In genomic region chr14:23307687-23308644, GRCh38 we compare ENCODE assay signal across 9 cellular contexts. TPM values are rescaled to one million over a fixed set of nuclear protein-coding genes. Genes with fewer than 3 reads are reported as not detected.
DNase-seq lines count a peak whose midpoint lies in the region; ATAC-seq and TF ChIP-seq lines count a peak whose summit lies in the region.
"Had no signal": no experiment of that assay in that cellular context is flagged by ENCODE, and none has a peak within 500 bp of the region (broad histone marks: within the 10 kb centered on the region; RNA-seq: fewer than 3 reads in every experiment).

No MANE protein-coding gene starts in this region.

- peak overlapping the region; percentile 80 for H3K4me3 Mint-ChIP-seq in activated naive CD8-positive, alpha-beta T cell treated with anti-CD3 and anti-CD28 coated beads, Interleukin-2, amount 10 ng/mL, durations not matched to agents 7 days and 5 days
- H3K4me3 Mint-ChIP-seq in activated naive CD8-positive, alpha-beta T cell treated with anti-CD3 and anti-CD28 coated beads, Interleukin-2, amount 50 U/mL, for 24 hours, result no peak overlapping the region
- H3K4me3 Mint-ChIP-seq in type B pancreatic cell, result peak overlapping the region; percentile 97

- H3K4me3 ChIP-seq in iPS-18a (ENCODE audit: low read length), result peak overlapping the region; percentile 79

- no peak for ATAC-seq in activated naive CD8-positive, alpha-beta T cell treated with anti-CD3 and anti-CD28 coated beads, Interleukin-2, amount 10 ng/mL, durations not matched to agents 7 days and 5 days (ENCODE audit: low read depth)
- ATAC-seq in activated naive CD8-positive, alpha-beta T cell treated with anti-CD3 and anti-CD28 coated beads, Interleukin-2, amount 50 U/mL, for 24 hours, result no peak

- H3K9me3 Mint-ChIP-seq in activated naive CD8-positive, alpha-beta T cell treated with anti-CD3 and anti-CD28 coated beads, Interleukin-2, amount 10 ng/mL, durations not matched to agents 7 days and 5 days, result no peaks in the 10 kb centered on the region
- no peaks in the 10 kb centered on the region for H3K9me3 Mint-ChIP-seq in activated naive CD8-positive, alpha-beta T cell treated with anti-CD3 and anti-CD28 coated beads, Interleukin-2, amount 50 U/mL, for 24 hours
- no peaks in the 10 kb centered on the region for H3K9me3 Mint-ChIP-seq in type B pancreatic cell

- no peak overlapping the region for H3K9ac ChIP-seq in iPS-18a (ENCODE audit: low read length)

- peaks cover 14% of the 10 kb centered on the region for H3K27me3 Mint-ChIP-seq in activated naive CD8-positive, alpha-beta T cell treated with anti-CD3 and anti-CD28 coated beads, Interleukin-2, amount 10 ng/mL, durations not matched to agents 7 days and 5 days
- peaks cover 23% of the 10 kb centered on the region for H3K27me3 Mint-ChIP-seq in activated naive CD8-positive, alpha-beta T cell treated with anti-CD3 and anti-CD28 coated beads, Interleukin-2, amount 50 U/mL, for 24 hours
- H3K27me3 Mint-ChIP-seq in type B pancreatic cell, result no peaks in the 10 kb centered on the region

- H3K27ac ChIP-seq in iPS-18a (ENCODE audit: low read length), result no peak overlapping the region

- H3K36me3 Mint-ChIP-seq in activated naive CD8-positive, alpha-beta T cell treated with anti-CD3 and anti-CD28 coated beads, Interleukin-2, amount 10 ng/mL, durations not matched to agents 7 days and 5 days, result peaks cover 2% of the 10 kb centered on the region
- no peaks in the 10 kb centered on the region for H3K36me3 Mint-ChIP-seq in activated naive CD8-positive, alpha-beta T cell treated with anti-CD3 and anti-CD28 coated beads, Interleukin-2, amount 50 U/mL, for 24 hours (ENCODE audit: low read depth)
- H3K36me3 Mint-ChIP-seq in type B pancreatic cell, result peaks cover 10% of the 10 kb centered on the region

- peaks cover 15% of the 10 kb centered on the region for H3K27me3 ChIP-seq in iPS-18a (ENCODE audit: control insufficient read depth, insufficient read depth, low read length)

- peak overlapping the region; percentile 7 for H3K27ac Mint-ChIP-seq in activated naive CD8-positive, alpha-beta T cell treated with anti-CD3 and anti-CD28 coated beads, Interleukin-2, amount 10 ng/mL, durations not matched to agents 7 days and 5 days
- no peak overlapping the region for H3K27ac Mint-ChIP-seq in activated naive CD8-positive, alpha-beta T cell treated with anti-CD3 and anti-CD28 coated beads, Interleukin-2, amount 50 U/mL, for 24 hours
- H3K27ac Mint-ChIP-seq in type B pancreatic cell, result peak overlapping the region; percentile 82

- peaks cover 11% of the 10 kb centered on the region for H3K4me1 ChIP-seq in iPS-18a (ENCODE audit: control insufficient read depth, low read depth, low read length)

- no peaks in the 10 kb centered on the region for H3K9me3 ChIP-seq in iPS-18a (ENCODE audit: control insufficient read depth, low read depth, low read length)

- no peak for TF ChIP-seq CTCF in type B pancreatic cell (conservative IDR thresholded peaks at IDR 0.05)

- POLR2A ChIA-PET in activated naive CD8-positive, alpha-beta T cell treated with anti-CD3 and anti-CD28 coated beads, Interleukin-2, amount 10 ng/mL, durations not matched to agents 7 days and 5 days (lab: Charles Lee), result interaction anchor here (3.4 kb wide), 1 partner anchor 13 kb away, joined by 21 read pairs; the partner anchor contains the start of gene PABPN1

- peaks cover 10% of the 10 kb centered on the region for H3K4me1 Mint-ChIP-seq in activated naive CD8-positive, alpha-beta T cell treated with anti-CD3 and anti-CD28 coated beads, Interleukin-2, amount 10 ng/mL, durations not matched to agents 7 days and 5 days
- peaks cover 12% of the 10 kb centered on the region for H3K4me1 Mint-ChIP-seq in activated naive CD8-positive, alpha-beta T cell treated with anti-CD3 and anti-CD28 coated beads, Interleukin-2, amount 50 U/mL, for 24 hours
- H3K4me1 Mint-ChIP-seq in type B pancreatic cell (ENCODE audit: unreplicated experiment), result peaks cover 17% of the 10 kb centered on the region

- no peak for DNase-seq in activated naive CD8-positive, alpha-beta T cell treated with anti-CD3 and anti-CD28 coated beads, Interleukin-2, amount 10 ng/mL, durations not matched to agents 7 days and 5 days
- no peak for DNase-seq in activated naive CD8-positive, alpha-beta T cell treated with anti-CD3 and anti-CD28 coated beads, Interleukin-2, amount 50 U/mL, for 24 hours
- DNase-seq in type B pancreatic cell (ENCODE audit: extremely low spot score, unreplicated experiment) (no peak), iPS-NIHi7 (ENCODE audit: extremely low spot score) (no peak), DMS114 treated with DMSO at 0.1 percent for 48 hours (lab: John Stamatoyannopoulos, UW; ENCODE audit: unreplicated experiment) (no peak)
- DNase-seq: activated CD4-positive, alpha-beta T cell treated with anti-CD3 and anti-CD28 coated beads for 4 hours; COR-L47; stimulated activated CD4-positive, alpha-beta T cell treated with anti-CD3 and anti-CD28 coated beads, Interleukin-15, amount 100 ng/mL, for 24 hours had no signal

- H3K36me3 ChIP-seq in iPS-18a (ENCODE audit: control insufficient read depth, low read depth, low read length), result peaks cover 4% of the 10 kb centered on the region

RNA-seq across cellular contexts. Expression of gene BCL2L2, which starts 1.3 kb away (rescaled TPM):
- 1 to 10 TPM; 3.7 to 5.7 TPM for total RNA-seq in activated naive CD8-positive, alpha-beta T cell treated with anti-CD3 and anti-CD28 coated beads, Interleukin-2, amount 10 ng/mL, durations not matched to agents 7 days and 5 days
- total RNA-seq in type B pancreatic cell (ENCODE audit: low replicate concordance), result 21.0 and 22.5 TPM in 2 replicates

RNA-seq across cellular contexts. Expression of gene PPP1R3E, which starts 5.3 kb away (rescaled TPM):
- 10 to 100 TPM; 50.8 to 51.7 TPM for total RNA-seq in activated naive CD8-positive, alpha-beta T cell treated with anti-CD3 and anti-CD28 coated beads, Interleukin-2, amount 10 ng/mL, durations not matched to agents 7 days and 5 days
- total RNA-seq in type B pancreatic cell (ENCODE audit: low replicate concordance), result 10.1 and 16.7 TPM in 2 replicates

RNA-seq across cellular contexts. Expression of gene PABPN1, which starts 13.3 kb away (rescaled TPM):
- total RNA-seq in activated naive CD8-positive, alpha-beta T cell treated with anti-CD3 and anti-CD28 coated beads, Interleukin-2, amount 10 ng/mL, durations not matched to agents 7 days and 5 days, result 100 to 1,000 TPM; 207 to 208 TPM
- 202 and 337 TPM in 2 replicates for total RNA-seq in type B pancreatic cell (ENCODE audit: low replicate concordance)

RNA-seq across cellular contexts. Expression of gene HOMEZ, which starts 22.0 kb away (rescaled TPM):
- 10 to 100 TPM; 11.8 to 12.8 TPM for total RNA-seq in activated naive CD8-positive, alpha-beta T cell treated with anti-CD3 and anti-CD28 coated beads, Interleukin-2, amount 10 ng/mL, durations not matched to agents 7 days and 5 days
- total RNA-seq in type B pancreatic cell (ENCODE audit: low replicate concordance), result 15.9 and 19.5 TPM in 2 replicates

RNA-seq across cellular contexts. Expression of gene SLC22A17, which starts 44.7 kb away (rescaled TPM):
- total RNA-seq in activated naive CD8-positive, alpha-beta T cell treated with anti-CD3 and anti-CD28 coated beads, Interleukin-2, amount 10 ng/mL, durations not matched to agents 7 days and 5 days, result 1 to 10 TPM; 3.4 to 4.8 TPM
- 16.8 and 52.5 TPM in 2 replicates for total RNA-seq in type B pancreatic cell (ENCODE audit: low replicate concordance)
